In the genomic region with DNA sequence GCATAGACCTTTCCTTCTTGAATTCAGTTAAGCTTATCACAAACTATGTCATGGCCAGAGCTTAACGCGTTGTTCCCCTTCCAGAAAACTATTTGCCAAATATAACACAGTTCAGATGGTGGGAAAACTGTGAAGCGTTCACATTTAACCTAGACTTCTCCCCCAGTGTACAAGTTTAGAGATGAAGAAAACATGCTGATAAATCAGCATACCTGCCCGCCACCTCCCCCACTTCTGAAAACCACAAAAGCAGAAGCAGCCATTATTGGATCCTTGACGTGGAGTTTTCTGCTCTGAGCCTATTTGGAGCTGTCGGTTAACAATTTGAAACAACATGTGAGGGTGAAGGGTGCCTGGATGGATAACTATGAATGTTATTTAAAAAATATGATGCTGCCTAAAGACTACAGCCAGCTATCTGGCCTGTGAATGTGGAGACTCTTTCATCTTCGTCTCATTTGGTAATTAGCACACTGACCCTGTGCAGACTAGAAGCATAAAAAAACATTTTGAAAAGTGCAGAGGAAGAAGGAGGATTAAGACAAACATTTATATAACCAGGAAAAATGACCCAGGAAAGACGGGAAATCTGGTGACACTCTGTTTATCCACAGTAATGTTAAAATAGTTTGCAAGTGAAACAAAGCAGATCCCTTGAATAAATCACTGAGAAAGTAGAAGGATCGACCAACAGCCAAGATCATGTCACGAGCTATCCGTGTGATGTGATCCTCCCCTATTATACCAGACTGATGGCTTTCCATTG, we compare ENCODE assay signal across 9 cellular contexts.
DNase-seq lines count a peak whose midpoint lies in the region; ATAC-seq and TF ChIP-seq lines count a peak whose summit lies in the region.
"Had no signal": no experiment of that assay in that cellular context is flagged by ENCODE, and none has a peak within 500 bp of the region (broad histone marks: within the 10 kb centered on the region; RNA-seq: fewer than 3 reads in every experiment).

No MANE protein-coding gene starts in this region.

- H3K27me3 ChIP-seq in kidney epithelial cell (ENCODE audit: control insufficient read depth, insufficient read depth, low read length) (no peaks in the 10 kb centered on the region), thymus (ENCODE audit: control insufficient read depth, insufficient read depth) (no peaks in the 10 kb centered on the region)

- no peaks in the 10 kb centered on the region for H3K9me3 ChIP-seq in thymus (ENCODE audit: control insufficient read depth)

- H3K36me3 ChIP-seq in kidney epithelial cell (ENCODE audit: control insufficient read depth, insufficient read depth, low read length) (no peaks in the 10 kb centered on the region), thymus (ENCODE audit: control insufficient read depth, insufficient read depth) (no peaks in the 10 kb centered on the region)

- peaks cover 9% of the 10 kb centered on the region for H3K27me3 Mint-ChIP-seq in activated T-helper 17 cell treated with anti-CD3 and anti-CD28 coated beads, Interleukin-2, amount 50 U/mL, for 72 hours
- H3K27me3 Mint-ChIP-seq in activated CD4-positive, alpha-beta T cell treated with anti-CD3 and anti-CD28 coated beads for 36 hours, result no peaks in the 10 kb centered on the region

- peak overlapping the region; percentile 31 for H3K27ac ChIP-seq in thymus (ENCODE audit: low read depth)

- CTCF ChIA-PET in activated CD4-positive, alpha-beta T cell treated with anti-CD3 and anti-CD28 coated beads for 36 hours (lab: Charles Lee), result interaction anchor here (0.7 to 0.9 kb wide), 2 partner anchors 14 to 28 kb away, joined by 3 to 4 read pairs; no protein-coding TSS in a partner anchor

- H3K4me1 Mint-ChIP-seq in activated T-helper 17 cell treated with anti-CD3 and anti-CD28 coated beads, Interleukin-2, amount 50 U/mL, for 72 hours, result peaks cover 12% of the 10 kb centered on the region
- peaks cover 17% of the 10 kb centered on the region for H3K4me1 Mint-ChIP-seq in activated CD4-positive, alpha-beta T cell treated with anti-CD3 and anti-CD28 coated beads for 36 hours

- POLR2A ChIA-PET in activated CD4-positive, alpha-beta T cell treated with anti-CD3 and anti-CD28 coated beads for 36 hours (lab: Charles Lee), result no interaction called here

- H3K4me1 ChIP-seq in thymus (ENCODE audit: control insufficient read depth, insufficient read depth, low read length), result no peaks in the 10 kb centered on the region

- H3K27ac Mint-ChIP-seq in activated T-helper 17 cell treated with anti-CD3 and anti-CD28 coated beads, Interleukin-2, amount 50 U/mL, for 72 hours, result peak overlapping the region; percentile 65
- no peak overlapping the region for H3K27ac Mint-ChIP-seq in activated CD4-positive, alpha-beta T cell treated with anti-CD3 and anti-CD28 coated beads for 36 hours

- ATAC-seq in HG03066 (IDR thresholded peaks at IDR 0.05; ENCODE audit: low read depth, unreplicated experiment), result peak; percentile 70
- no peak for ATAC-seq in activated T-helper 17 cell treated with anti-CD3 and anti-CD28 coated beads, Interleukin-2, amount 50 U/mL, for 72 hours (replicated peaks)
- ATAC-seq in HG03342 (IDR thresholded peaks at IDR 0.05; ENCODE audit: unreplicated experiment), result no peak
- ATAC-seq in activated CD4-positive, alpha-beta T cell treated with anti-CD3 and anti-CD28 coated beads for 36 hours, result no peak
- no peak for ATAC-seq in HG03439 (IDR thresholded peaks at IDR 0.05; ENCODE audit: unreplicated experiment)

- intact Hi-C loops in activated CD4-positive, alpha-beta T cell treated with anti-CD3 and anti-CD28 coated beads for 36 hours (cut with DNase I, micrococcal nuclease), result no loop called here

- H3K9me3 Mint-ChIP-seq in activated T-helper 17 cell treated with anti-CD3 and anti-CD28 coated beads, Interleukin-2, amount 50 U/mL, for 72 hours, result no peaks in the 10 kb centered on the region
- no peaks in the 10 kb centered on the region for H3K9me3 Mint-ChIP-seq in activated CD4-positive, alpha-beta T cell treated with anti-CD3 and anti-CD28 coated beads for 36 hours (ENCODE audit: low read depth)

- no peak for TF ChIP-seq CTCF in kidney epithelial cell (IDR thresholded peaks at IDR 0.05; ENCODE audit: insufficient read depth, low read length, poor library complexity, severe bottlenecking)

- peak overlapping the region; percentile 43 for H3K4me3 Mint-ChIP-seq in activated T-helper 17 cell treated with anti-CD3 and anti-CD28 coated beads, Interleukin-2, amount 50 U/mL, for 72 hours
- H3K4me3 Mint-ChIP-seq in activated CD4-positive, alpha-beta T cell treated with anti-CD3 and anti-CD28 coated beads for 36 hours, result no peak overlapping the region

- peak; percentile 18 for DNase-seq in kidney epithelial cell (ENCODE audit: low read depth)
- no peak for DNase-seq in activated CD4-positive, alpha-beta T cell treated with anti-CD3 and anti-CD28 coated beads for 36 hours
- DNase-seq: activated naive CD4-positive, alpha-beta T cell treated with Interleukin-2 at 50 U/mL for 16 hours; hippocampal formation had no signal

- no peaks in the 10 kb centered on the region for H3K36me3 Mint-ChIP-seq in activated T-helper 17 cell treated with anti-CD3 and anti-CD28 coated beads, Interleukin-2, amount 50 U/mL, for 72 hours (ENCODE audit: low read depth)
- H3K36me3 Mint-ChIP-seq in activated CD4-positive, alpha-beta T cell treated with anti-CD3 and anti-CD28 coated beads for 36 hours (ENCODE audit: low read depth), result no peaks in the 10 kb centered on the region

- H3K4me3 ChIP-seq in kidney epithelial cell (ENCODE audit: low read depth, low read length) (no peak overlapping the region), thymus (ENCODE audit: low read length) (no peak overlapping the region)

- 39% methylated on average over 11 of the region's 11 CpGs for WGBS in thymus
